In genomic region chr16:7363397-7364053, GRCh38 we compare ENCODE assay signal across 23 cellular contexts. TPM values are rescaled to one million over a fixed set of nuclear protein-coding genes. Genes with fewer than 3 reads are reported as not detected.
DNase-seq lines count a peak whose midpoint lies in the region; ATAC-seq lines count a peak whose summit lies in the region.
"Had no signal": no experiment of that assay in that cellular context is flagged by ENCODE, and none has a peak within 500 bp of the region (broad histone marks: within the 10 kb centered on the region; RNA-seq: fewer than 3 reads in every experiment).

No MANE protein-coding gene starts in this region.

- no peak overlapping the region for H3K27ac Mint-ChIP-seq in stimulated activated memory B cell treated with anti-CD40 and anti-IgM and Interleukin-4, amounts not matched to agents 10 μg/mL and 1 μg/mL and 100 μg/mL, for 72 hours
- no peak overlapping the region for H3K27ac Mint-ChIP-seq in activated CD4-positive, alpha-beta T cell treated with anti-CD3 and anti-CD28 coated beads for 36 hours
- H3K27ac Mint-ChIP-seq: CD4-positive, alpha-beta memory T cell; immature natural killer cell; naive B cell; stimulated activated naive CD8-positive, alpha-beta T cell treated with anti-CD3 and anti-CD28 coated beads, Interleukin-15, Interleukin-2, amounts not matched to agents 100 ng/mL and 50 ng/mL, for 24 hours; type B pancreatic cell had no signal

- H3K27me3 Mint-ChIP-seq in stimulated activated memory B cell treated with anti-CD40 and anti-IgM and Interleukin-4, amounts not matched to agents 10 μg/mL and 1 μg/mL and 100 μg/mL, for 72 hours: no peaks in the 10 kb centered on the region
- H3K27me3 Mint-ChIP-seq in activated CD4-positive, alpha-beta T cell treated with anti-CD3 and anti-CD28 coated beads for 36 hours: no peaks in the 10 kb centered on the region
- H3K27me3 Mint-ChIP-seq: CD4-positive, alpha-beta memory T cell; stimulated activated naive CD8-positive, alpha-beta T cell treated with anti-CD3 and anti-CD28 coated beads, Interleukin-15, Interleukin-2, amounts not matched to agents 100 ng/mL and 50 ng/mL, for 24 hours; type B pancreatic cell had no signal

- CTCF ChIA-PET in activated CD4-positive, alpha-beta T cell treated with anti-CD3 and anti-CD28 coated beads for 36 hours (lab: Charles Lee): no interaction called here

- H3K36me3 Mint-ChIP-seq in stimulated activated memory B cell treated with anti-CD40 and anti-IgM and Interleukin-4, amounts not matched to agents 10 μg/mL and 1 μg/mL and 100 μg/mL, for 72 hours: no peaks in the 10 kb centered on the region
- no peaks in the 10 kb centered on the region for H3K36me3 Mint-ChIP-seq in activated CD4-positive, alpha-beta T cell treated with anti-CD3 and anti-CD28 coated beads for 36 hours (ENCODE audit: low read depth)
- H3K36me3 Mint-ChIP-seq: CD4-positive, alpha-beta memory T cell; immature natural killer cell; naive B cell; type B pancreatic cell had no signal

- POLR2A ChIA-PET in activated CD4-positive, alpha-beta T cell treated with anti-CD3 and anti-CD28 coated beads for 36 hours (lab: Charles Lee): no interaction called here

- intact Hi-C loops in Right ventricle myocardium superior (cut with DNase I): no loop called here
- intact Hi-C loops in activated CD4-positive, alpha-beta T cell treated with anti-CD3 and anti-CD28 coated beads for 36 hours (cut with DNase I, micrococcal nuclease): no loop called here

- no peaks in the 10 kb centered on the region for H3K4me1 Mint-ChIP-seq in stimulated activated memory B cell treated with anti-CD40 and anti-IgM and Interleukin-4, amounts not matched to agents 10 μg/mL and 1 μg/mL and 100 μg/mL, for 72 hours
- H3K4me1 Mint-ChIP-seq in activated CD4-positive, alpha-beta T cell treated with anti-CD3 and anti-CD28 coated beads for 36 hours: no peaks in the 10 kb centered on the region
- H3K4me1 Mint-ChIP-seq: CD4-positive, alpha-beta memory T cell; immature natural killer cell; naive B cell had no signal

- ATAC-seq in Right ventricle myocardium superior (ENCODE audit: poor library complexity) (peak; percentile 66), GM18858 (IDR thresholded peaks at IDR 0.05; ENCODE audit: unreplicated experiment) (no peak)
- ATAC-seq in stimulated activated memory B cell treated with anti-CD40 and anti-IgM and Interleukin-4, amounts not matched to agents 10 μg/mL and 1 μg/mL and 100 μg/mL, for 72 hours: no peak
- ATAC-seq in activated CD4-positive, alpha-beta T cell treated with anti-CD3 and anti-CD28 coated beads for 36 hours: no peak
- ATAC-seq: esophagus mucosa had no signal

- DNase-seq in NCI-H1092 (lab: John Stamatoyannopoulos, UW) (peak; percentile 80), NCI-H82 (lab: John Stamatoyannopoulos, UW) (peak; percentile 91), Right ventricle myocardium superior (peak; percentile 64), pons (ENCODE audit: low spot score) (peak; percentile 19), NCI-H2196 (lab: John Stamatoyannopoulos, UW; ENCODE audit: unreplicated experiment) (no peak)
- DNase-seq in activated CD4-positive, alpha-beta T cell treated with anti-CD3 and anti-CD28 coated beads for 36 hours: no peak
- DNase-seq: activated gamma-delta T cell treated with Interleukin-2 at 50 U/mL for 16 hours; amniotic stem cell; CD4-positive, alpha-beta memory T cell; central memory CD4-positive, alpha-beta T cell; effector CD8-positive, alpha-beta T cell; GOT3; immature natural killer cell; naive B cell; stimulated activated CD4-positive, alpha-beta T cell treated with anti-CD3 and anti-CD28 coated beads, Interleukin-2, amount 100 ng/mL, for 24 hours had no signal

- no peak overlapping the region for H3K4me3 Mint-ChIP-seq in stimulated activated memory B cell treated with anti-CD40 and anti-IgM and Interleukin-4, amounts not matched to agents 10 μg/mL and 1 μg/mL and 100 μg/mL, for 72 hours
- no peak overlapping the region for H3K4me3 Mint-ChIP-seq in activated CD4-positive, alpha-beta T cell treated with anti-CD3 and anti-CD28 coated beads for 36 hours
- H3K4me3 Mint-ChIP-seq: CD4-positive, alpha-beta memory T cell; immature natural killer cell; naive B cell; stimulated activated naive CD8-positive, alpha-beta T cell treated with anti-CD3 and anti-CD28 coated beads, Interleukin-15, Interleukin-2, amounts not matched to agents 100 ng/mL and 50 ng/mL, for 24 hours; type B pancreatic cell had no signal

- peaks cover 3% of the 10 kb centered on the region for H3K9me3 Mint-ChIP-seq in stimulated activated memory B cell treated with anti-CD40 and anti-IgM and Interleukin-4, amounts not matched to agents 10 μg/mL and 1 μg/mL and 100 μg/mL, for 72 hours
- peaks cover 5% of the 10 kb centered on the region for H3K9me3 Mint-ChIP-seq in activated CD4-positive, alpha-beta T cell treated with anti-CD3 and anti-CD28 coated beads for 36 hours (ENCODE audit: low read depth)
- H3K9me3 Mint-ChIP-seq: type B pancreatic cell had no signal

RNA-seq across cellular contexts. Expression of gene RBFOX1, which starts 30.9 kb away (rescaled TPM):
- 70.2 TPM for total RNA-seq in Right ventricle myocardium superior
- total RNA-seq in activated CD4-positive, alpha-beta T cell treated with anti-CD3 and anti-CD28 coated beads for 36 hours: not detected
- total RNA-seq: CD4-positive, alpha-beta memory T cell; esophagus mucosa; glomerular endothelial cell; HT1080; lung microvascular endothelial cell had no signal

Comparison
In these comparisons a context has a peak if more than half of its experiments do, and no peak if none do; other contexts are left out.
1. DNase-seq: peak in NCI-H1092 (single experiment), NCI-H82 (single experiment), Right ventricle myocardium superior (single experiment) and pons (single experiment); none in activated CD4-positive, alpha-beta T cell treated with anti-CD3 and anti-CD28 coated beads for 36 hours (single experiment) and NCI-H2196 (single experiment).
2. RNA of gene RBFOX1, which starts 30.9 kb away (total RNA-seq): 70.2 TPM in Right ventricle myocardium superior (single experiment); not detected in activated CD4-positive, alpha-beta T cell treated with anti-CD3 and anti-CD28 coated beads for 36 hours; every median in the first group is over 10 times any median in the second.